8 cellular contexts compared by ENCODE assay signal in genomic region chr17:17751996-17752821, GRCh38.
DNase-seq lines count a peak whose midpoint lies in the region; ATAC-seq and TF ChIP-seq lines count a peak whose summit lies in the region.

No MANE protein-coding gene starts in this region.

- H3K4me1 Mint-ChIP-seq in HFFc6 (ENCODE audit: low read depth), result peaks cover 56% of the 10 kb centered on the region
- H3K4me1 Mint-ChIP-seq in T-helper 1 cell treated with Interleukin-12 subunit alpha and Interleukin-12 subunit beta and Interleukin-4 antibody, amounts not matched to agents 30 μg/mL and 1 μg/mL, for 36 hours (ENCODE audit: low read depth), result peaks cover 35% of the 10 kb centered on the region

- H3K4me3 ChIP-seq in GM12864 (ENCODE audit: low read depth, low read length), result peak overlapping the region; percentile 58
- peak overlapping the region; percentile 33 to 48 for H3K4me3 ChIP-seq in right atrium auricular region
- H3K4me3 ChIP-seq in psoas muscle, result peak overlapping the region; percentile 74
- peak overlapping the region; percentile 29 for H3K4me3 ChIP-seq in urinary bladder (ENCODE audit: low read depth, low read length)

- ATAC-seq in psoas muscle, result peak; percentile 93 to 95 (median 94)

- peak overlapping the region; percentile 95 for H3K27ac Mint-ChIP-seq in HFFc6
- peak overlapping the region; percentile 96 for H3K27ac Mint-ChIP-seq in T-helper 1 cell treated with Interleukin-12 subunit alpha and Interleukin-12 subunit beta and Interleukin-4 antibody, amounts not matched to agents 30 μg/mL and 1 μg/mL, for 36 hours

- peak overlapping the region; percentile 90 for H3K4me3 Mint-ChIP-seq in HFFc6
- H3K4me3 Mint-ChIP-seq in T-helper 1 cell treated with Interleukin-12 subunit alpha and Interleukin-12 subunit beta and Interleukin-4 antibody, amounts not matched to agents 30 μg/mL and 1 μg/mL, for 36 hours, result peak overlapping the region; percentile 96

- TF ChIP-seq CTCF in GM12864 (IDR thresholded peaks at IDR 0.05; ENCODE audit: low read depth, low read length, missing control alignments) (peak; percentile 40), HFFc6 (IDR thresholded peaks at IDR 0.05) (peak; percentile 53), right atrium auricular region (IDR thresholded peaks at IDR 0.05) (peak in 1 of 2 donors; percentile 42), psoas muscle (IDR thresholded peaks at IDR 0.05) (no peak)

- H3K4me1 ChIP-seq in right atrium auricular region (peaks cover 5 to 81% of the 10 kb centered on the region in 2 donors), psoas muscle (peaks cover 26% of the 10 kb centered on the region), urinary bladder (ENCODE audit: insufficient read depth) (no peaks in the 10 kb centered on the region)

- peak; percentile 77 for DNase-seq in GM12864 (ENCODE audit: low read depth)
- peak; percentile 88 for DNase-seq in HFFc6
- DNase-seq in MV-4-11 (lab: John Stamatoyannopoulos, UW), result peak; percentile 92
- DNase-seq in right atrium auricular region (ENCODE audit: low spot score), result peak; percentile 98
- peak; percentile 97 to 98 for DNase-seq in psoas muscle

- H3K27me3 ChIP-seq in right atrium auricular region, result no peaks in the 10 kb centered on the region
- H3K27me3 ChIP-seq in psoas muscle (ENCODE audit: insufficient read depth in 3 of 3, low read length in 2 of 3), result no peaks in the 10 kb centered on the region

- WGBS in psoas muscle, 3 donors, result 3 to 4% (median 4%) methylated on average over 37 to 59 of the region's 59 CpGs
- 5% methylated on average over 59 of the region's 59 CpGs for WGBS in urinary bladder

- peaks cover 2% of the 10 kb centered on the region; the same call in 1 of the 2 replicates for H3K27me3 Mint-ChIP-seq in HFFc6 (ENCODE audit: insufficient read depth)
- no peaks in the 10 kb centered on the region for H3K27me3 Mint-ChIP-seq in T-helper 1 cell treated with Interleukin-12 subunit alpha and Interleukin-12 subunit beta and Interleukin-4 antibody, amounts not matched to agents 30 μg/mL and 1 μg/mL, for 36 hours (ENCODE audit: low read depth)

- H3K9me3 ChIP-seq in right atrium auricular region, result no peaks in the 10 kb centered on the region
- H3K9me3 ChIP-seq in psoas muscle, result no peaks in the 10 kb centered on the region

- no peaks in the 10 kb centered on the region for H3K9me3 Mint-ChIP-seq in HFFc6
- H3K9me3 Mint-ChIP-seq in T-helper 1 cell treated with Interleukin-12 subunit alpha and Interleukin-12 subunit beta and Interleukin-4 antibody, amounts not matched to agents 30 μg/mL and 1 μg/mL, for 36 hours, result no peaks in the 10 kb centered on the region

- intact Hi-C loops in psoas muscle (cut with DNase I), result no loop called here

- H3K36me3 Mint-ChIP-seq in HFFc6 (ENCODE audit: low read depth), result 0 out of 2 replicates have a peak, but pooled peaks cover 3% of the 10 kb centered on the region
- no peaks in the 10 kb centered on the region for H3K36me3 Mint-ChIP-seq in T-helper 1 cell treated with Interleukin-12 subunit alpha and Interleukin-12 subunit beta and Interleukin-4 antibody, amounts not matched to agents 30 μg/mL and 1 μg/mL, for 36 hours (ENCODE audit: low read depth)

- H3K36me3 ChIP-seq in right atrium auricular region, result no peaks in the 10 kb centered on the region
- no peaks in the 10 kb centered on the region for H3K36me3 ChIP-seq in psoas muscle (ENCODE audit: insufficient read depth in 1 of 2, low read depth in 1 of 2)
- H3K36me3 ChIP-seq in urinary bladder (ENCODE audit: insufficient read depth), result no peaks in the 10 kb centered on the region

- peak overlapping the region; percentile 84 for H3K27ac ChIP-seq in angular gyrus (ENCODE audit: low read depth, low read length)
- peak overlapping the region; percentile 84 to 90 for H3K27ac ChIP-seq in right atrium auricular region
- H3K27ac ChIP-seq in psoas muscle, result peak overlapping the region; percentile 85
- peak overlapping the region; percentile 70 for H3K27ac ChIP-seq in urinary bladder (ENCODE audit: low read depth)

Comparison
In these comparisons a context has a peak if more than half of its experiments do, and no peak if none do; other contexts are left out.
1. Peak in every context shown above with its lines: DNase-seq, ATAC-seq, H3K4me3 ChIP-seq and H3K27ac ChIP-seq.